In genomic region chr10:103231047-103231551, GRCh38 we compare ENCODE assay signal across 1 cellular context.
TF ChIP-seq lines count a peak whose summit lies in the region.

No MANE protein-coding gene starts in this region.

TF ChIP-seq in HepG2, 621 proteins besides CTCF, POLR2A, EP300 and RAD21 (continued from another document and continues in another):
- no peak for TF ChIP-seq ZNF609 (CRISPR knock-in tag; IDR thresholded peaks at IDR 0.05; ENCODE audit: borderline replicate concordance)
- TF ChIP-seq TMF1 (CRISPR knock-in tag; IDR thresholded peaks at IDR 0.05; ENCODE audit: low read depth): no peak
- no peak for TF ChIP-seq MZF1 (CRISPR knock-in tag; IDR thresholded peaks at IDR 0.05; ENCODE audit: borderline replicate concordance)
- no peak for TF ChIP-seq MTERF4 (CRISPR knock-in tag; IDR thresholded peaks at IDR 0.05)
- peak; percentile 71 for TF ChIP-seq PAXIP1 (CRISPR knock-in tag; conservative IDR thresholded peaks at IDR 0.05)
- peak; percentile 90 for TF ChIP-seq SOX5 (CRISPR knock-in tag; IDR thresholded peaks at IDR 0.05; ENCODE audit: borderline replicate concordance)
- peak; percentile 73; the same call in 1 of the 2 replicates for TF ChIP-seq IRF2 (CRISPR knock-in tag; IDR thresholded peaks at IDR 0.05)
- no peak for TF ChIP-seq JUNB (CRISPR knock-in tag; IDR thresholded peaks at IDR 0.05; ENCODE audit: borderline replicate concordance)
- 0 out of 2 replicates have a peak, but pooled peaks have one; percentile 44 for TF ChIP-seq ZNF205 (CRISPR knock-in tag; IDR thresholded peaks at IDR 0.05)
- TF ChIP-seq SOX6 (IDR thresholded peaks at IDR 0.05): no peak
- peak; percentile 91 for TF ChIP-seq SOX6 (CRISPR knock-in tag; IDR thresholded peaks at IDR 0.05)
- peak; percentile 48; the same call in 1 of the 2 replicates for TF ChIP-seq HNF1A (IDR thresholded peaks at IDR 0.05; ENCODE audit: low read depth)
- no peak for TF ChIP-seq HNF1A (CRISPR knock-in tag; IDR thresholded peaks at IDR 0.05; ENCODE audit: borderline replicate concordance)
- no peak for TF ChIP-seq ZNF326 (CRISPR knock-in tag; IDR thresholded peaks at IDR 0.05; ENCODE audit: borderline replicate concordance)
- no peak for TF ChIP-seq FLYWCH1 (CRISPR knock-in tag; IDR thresholded peaks at IDR 0.05)
- TF ChIP-seq SETDB1 (CRISPR knock-in tag; IDR thresholded peaks at IDR 0.05; ENCODE audit: borderline replicate concordance): no peak
- TF ChIP-seq DNMT1 (CRISPR knock-in tag; IDR thresholded peaks at IDR 0.05): no peak
- no peak for TF ChIP-seq ZNF580 (CRISPR knock-in tag; IDR thresholded peaks at IDR 0.05; ENCODE audit: borderline replicate concordance, low read depth)
- no peak for TF ChIP-seq ARID2 (CRISPR knock-in tag; IDR thresholded peaks at IDR 0.05; ENCODE audit: borderline replicate concordance)
- no peak for TF ChIP-seq RCOR2 (CRISPR knock-in tag; IDR thresholded peaks at IDR 0.05)
- TF ChIP-seq PRDM10 (CRISPR knock-in tag; IDR thresholded peaks at IDR 0.05; ENCODE audit: low read depth): 0 out of 2 replicates have a peak, but pooled peaks have one; percentile 27
- TF ChIP-seq CEBPG (CRISPR knock-in tag; IDR thresholded peaks at IDR 0.05): peak; percentile 35
- TF ChIP-seq HNRNPLL (IDR thresholded peaks at IDR 0.05; ENCODE audit: low read depth, low read length, poor library complexity, severe bottlenecking): no peak
- TF ChIP-seq KLF16 (CRISPR knock-in tag; IDR thresholded peaks at IDR 0.05): no peak
- TF ChIP-seq ZNF770 (CRISPR knock-in tag; IDR thresholded peaks at IDR 0.05): peak; percentile 61
- 0 out of 2 replicates have a peak, but pooled peaks have one; percentile 46 for TF ChIP-seq ARID3A (IDR thresholded peaks at IDR 0.05; ENCODE audit: low read depth, low read length)
- TF ChIP-seq ZNF234 (CRISPR knock-in tag; conservative IDR thresholded peaks at IDR 0.05): no peak
- TF ChIP-seq ZSCAN31 (CRISPR knock-in tag; IDR thresholded peaks at IDR 0.05; ENCODE audit: low read depth): no peak
- 0 out of 2 replicates have a peak, but pooled peaks have one; percentile 20 for TF ChIP-seq TBX2 (CRISPR knock-in tag; IDR thresholded peaks at IDR 0.05; ENCODE audit: borderline replicate concordance)
- no peak for TF ChIP-seq IRF9 (CRISPR knock-in tag; IDR thresholded peaks at IDR 0.05; ENCODE audit: borderline replicate concordance)
- TF ChIP-seq LBX2 (CRISPR knock-in tag; IDR thresholded peaks at IDR 0.05; ENCODE audit: borderline replicate concordance): no peak
- TF ChIP-seq TSC22D2 (CRISPR knock-in tag; IDR thresholded peaks at IDR 0.05; ENCODE audit: borderline replicate concordance): no peak
